22 cellular contexts compared by ENCODE assay signal in the genomic region with DNA sequence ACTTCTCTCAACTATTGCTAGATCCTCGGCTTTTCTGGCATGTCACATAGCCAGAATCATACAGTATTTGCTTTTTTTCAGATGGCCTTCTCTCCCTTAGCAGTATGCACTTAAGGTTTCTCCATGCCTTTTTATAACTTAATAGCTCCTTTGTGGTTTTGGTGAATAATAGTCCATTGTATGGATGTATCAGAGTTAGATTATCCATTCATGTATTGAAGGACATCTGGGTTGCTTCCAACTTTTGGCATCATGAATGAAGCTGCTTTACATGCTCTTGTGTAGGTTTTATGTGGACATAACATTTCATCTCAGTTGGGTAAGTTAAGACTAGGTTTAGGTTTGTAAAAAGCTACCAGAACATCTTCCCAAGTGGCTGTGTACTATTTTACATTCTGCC. TPM values are rescaled to one million over a fixed set of nuclear protein-coding genes. Genes with fewer than 3 reads are reported as not detected.
DNase-seq lines count a peak whose midpoint lies in the region; ATAC-seq and TF ChIP-seq lines count a peak whose summit lies in the region.
"Had no signal": no experiment of that assay in that cellular context is flagged by ENCODE, and none has a peak within 500 bp of the region (broad histone marks: within the 10 kb centered on the region; RNA-seq: fewer than 3 reads in every experiment).

No MANE protein-coding gene starts in this region.

- H3K36me3 Mint-ChIP-seq in T-helper 17 cell (ENCODE audit: low read depth) (peaks cover 5% of the 10 kb centered on the region), mesothelial cell of epicardium (peaks cover 34% of the 10 kb centered on the region), osteocyte (ENCODE audit: unreplicated experiment) (peaks cover 19% of the 10 kb centered on the region)

- H3K27ac Mint-ChIP-seq in T-helper 17 cell (peak overlapping the region; percentile 6), mesothelial cell of epicardium (peak overlapping the region; percentile 28), osteocyte (ENCODE audit: unreplicated experiment) (no peak overlapping the region)
- H3K27ac Mint-ChIP-seq: activated CD4-positive, alpha-beta T cell treated with anti-CD3 and anti-CD28 coated beads, Interleukin-2, amount 10 ng/mL, durations not matched to agents 24 days and 14 days; nephron had no signal

- DNase-seq in DMS79 (lab: John Stamatoyannopoulos, UW) (peak; percentile 2), DMS79 treated with DMSO at 0.1 percent for 48 hours (lab: John Stamatoyannopoulos, UW) (no peak), COLO829 (ENCODE audit: low spot score) (peak; percentile 27), T-helper 17 cell (no peak), mesothelial cell of epicardium (ENCODE audit: low spot score in 2 of 2, unreplicated experiment in 2 of 2) (no peak), CD1c-positive myeloid dendritic cell (ENCODE audit: extremely low spot score) (no peak), osteocyte (ENCODE audit: extremely low spot score, unreplicated experiment) (no peak)
- DNase-seq: activated CD4-positive, alpha-beta T cell treated with anti-CD3 and anti-CD28 coated beads, Interleukin-2, amount 10 ng/mL, durations not matched to agents 24 days and 14 days; Caco-2; effector CD8-positive, alpha-beta T cell; Kasumi-1; left cardiac atrium; NCI-H1105; NCI-H2171 treated with DMSO at 0.1 percent for 48 hours; NCI-H69; small intestine; stimulated activated CD4-positive, alpha-beta T cell treated with anti-CD3 and anti-CD28 coated beads, Interleukin-4, amount 100 ng/mL, for 24 hours; uterus had no signal

- H3K9me3 Mint-ChIP-seq in mesothelial cell of epicardium, result no peaks in the 10 kb centered on the region
- H3K9me3 Mint-ChIP-seq in osteocyte (ENCODE audit: unreplicated experiment), result no peaks in the 10 kb centered on the region
- H3K9me3 Mint-ChIP-seq: activated CD4-positive, alpha-beta T cell treated with anti-CD3 and anti-CD28 coated beads, Interleukin-2, amount 10 ng/mL, durations not matched to agents 24 days and 14 days; nephron had no signal

- no peaks in the 10 kb centered on the region for H3K27me3 Mint-ChIP-seq in T-helper 17 cell
- H3K27me3 Mint-ChIP-seq in mesothelial cell of epicardium (ENCODE audit: low read depth), result no peaks in the 10 kb centered on the region
- no peaks in the 10 kb centered on the region for H3K27me3 Mint-ChIP-seq in osteocyte (ENCODE audit: unreplicated experiment)
- H3K27me3 Mint-ChIP-seq: activated CD4-positive, alpha-beta T cell treated with anti-CD3 and anti-CD28 coated beads, Interleukin-2, amount 10 ng/mL, durations not matched to agents 24 days and 14 days had no signal

- TF ChIP-seq CTCF in mesothelial cell of epicardium (IDR thresholded peaks at IDR 0.05; ENCODE audit: unreplicated experiment), result no peak
- no peak for TF ChIP-seq CTCF in osteocyte (IDR thresholded peaks at IDR 0.05)

- ATAC-seq in T-helper 17 cell (no peak), HG02610 (IDR thresholded peaks at IDR 0.05; ENCODE audit: unreplicated experiment) (no peak)
- ATAC-seq: esophagus mucosa, left cardiac atrium had no signal

- no peak overlapping the region for H3K4me3 Mint-ChIP-seq in T-helper 17 cell
- H3K4me3 Mint-ChIP-seq in mesothelial cell of epicardium, result no peak overlapping the region
- H3K4me3 Mint-ChIP-seq in osteocyte (ENCODE audit: unreplicated experiment), result no peak overlapping the region
- H3K4me3 Mint-ChIP-seq: activated CD4-positive, alpha-beta T cell treated with anti-CD3 and anti-CD28 coated beads, Interleukin-2, amount 10 ng/mL, durations not matched to agents 24 days and 14 days had no signal

- H3K4me1 Mint-ChIP-seq in T-helper 17 cell (peaks cover 48% of the 10 kb centered on the region), mesothelial cell of epicardium (peaks cover 32% of the 10 kb centered on the region), osteocyte (ENCODE audit: unreplicated experiment) (peaks cover 61% of the 10 kb centered on the region)

- H3K9me3 ChIP-seq in T-helper 17 cell (ENCODE audit: control insufficient read depth, low read length, poor library complexity, severe bottlenecking), result no peaks in the 10 kb centered on the region
- H3K9me3 ChIP-seq: Caco-2, HAP-1, uterus had no signal

RNA-seq across cellular contexts. Expression of gene ATP5F1C, which starts 4.6 kb away (rescaled TPM):
- total RNA-seq in T-helper 17 cell (100 to 1,000 TPM; 115 to 117 TPM), mesothelial cell of epicardium (178 to 186 TPM (median 184 TPM) in 3 replicates), osteocyte (132 and 133 TPM in 2 replicates)

RNA-seq across cellular contexts. Expression of gene KIN, which starts 4.7 kb away (rescaled TPM):
- total RNA-seq in T-helper 17 cell (1 to 10 TPM; 6.3 to 8.6 TPM), mesothelial cell of epicardium (17.5 to 19.9 TPM (median 19.2 TPM) in 3 replicates), osteocyte (10.9 and 11.2 TPM in 2 replicates)

RNA-seq across cellular contexts. Expression of gene TAF3, which starts 25.8 kb away (rescaled TPM):
- total RNA-seq in T-helper 17 cell (10 to 100 TPM; 17.0 to 18.4 TPM), mesothelial cell of epicardium (8.4 to 8.9 TPM (median 8.5 TPM) in 3 replicates), osteocyte (8.0 and 9.1 TPM in 2 replicates)

Comparison
In these comparisons a context has a peak if more than half of its experiments do, and no peak if none do; other contexts are left out.
1. DNase-seq: peak in DMS79 (single experiment) and COLO829 (single experiment); none in DMS79 treated with DMSO at 0.1 percent for 48 hours (single experiment), T-helper 17 cell (0 of 3), mesothelial cell of epicardium (0 of 2), CD1c-positive myeloid dendritic cell (single experiment) and osteocyte (single experiment).